Comparison of ENCODE assay signal across 8 cellular contexts in the genomic region with DNA sequence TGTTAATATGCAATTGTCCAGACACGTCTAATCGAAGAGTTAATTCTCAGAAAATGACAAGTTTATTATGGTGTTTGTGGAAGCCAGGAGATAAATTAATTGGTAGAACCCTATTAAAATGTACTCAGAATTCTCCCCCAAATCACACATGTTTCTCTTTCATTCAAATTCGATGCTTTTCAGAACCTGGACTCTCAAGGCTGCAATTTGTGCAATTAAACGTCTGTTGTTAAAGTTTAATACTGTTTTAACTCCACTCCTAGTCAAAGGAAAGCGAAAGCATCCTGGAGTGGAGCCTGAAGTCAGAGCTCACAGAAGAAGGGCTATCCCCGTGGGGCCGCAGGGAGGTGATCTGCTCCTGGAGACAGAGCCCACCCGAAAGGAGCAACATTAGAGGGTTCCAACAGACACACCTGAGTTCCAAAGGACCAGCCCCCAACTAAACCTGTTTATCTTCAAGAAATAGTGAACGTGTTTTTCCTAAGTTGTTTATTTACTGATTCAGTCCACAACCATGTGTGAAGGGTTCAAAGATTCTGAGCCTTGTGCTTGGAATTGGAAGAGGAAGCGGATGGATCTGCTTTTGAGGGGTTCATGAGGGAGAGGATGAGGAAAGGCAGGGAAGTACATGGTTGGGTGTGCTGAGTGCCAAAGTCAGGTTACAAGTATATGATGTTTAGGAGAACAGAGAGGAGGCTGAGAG.
A peak's percentile ranks its signal among the peaks of the same experiment; 100 is the strongest.
DNase-seq lines count a peak whose midpoint lies in the region; ATAC-seq and TF ChIP-seq lines count a peak whose summit lies in the region.

No MANE protein-coding gene starts in this region.

- H4K91ac ChIP-seq in neuronal stem cell (ENCODE audit: low read depth, low read length, poor library complexity): no peak overlapping the region

- peak overlapping the region; percentile 34 for H2BK12ac ChIP-seq in neuronal stem cell (ENCODE audit: low read length)

- H3K23ac ChIP-seq in neuronal stem cell (ENCODE audit: low read depth, low read length, poor library complexity): no peak overlapping the region

- peak overlapping the region; percentile 64 for H3K9ac ChIP-seq in neuronal stem cell (ENCODE audit: low read depth, low read length, poor library complexity)

- H3K36me3 Mint-ChIP-seq in CD8-positive, alpha-beta T cell: no peaks in the 10 kb centered on the region

- H2AK5ac ChIP-seq in neuronal stem cell (ENCODE audit: low read depth, low read length): no peak overlapping the region

- no peak overlapping the region for H2BK15ac ChIP-seq in neuronal stem cell (ENCODE audit: low read length)

- peaks cover 16% of the 10 kb centered on the region for H3K4me1 ChIP-seq in CD8-positive, alpha-beta T cell (ENCODE audit: insufficient read depth, low read length)
- peaks cover 4% of the 10 kb centered on the region; the same call in 1 of the 2 replicates for H3K4me1 ChIP-seq in Panc1 (ENCODE audit: control insufficient read depth, insufficient read depth, low read length)
- peaks cover 10 to 21% (median 14%) of the 10 kb centered on the region in 3 donors for H3K4me1 ChIP-seq in esophagus squamous epithelium
- H3K4me1 ChIP-seq in neuronal stem cell (ENCODE audit: control insufficient read depth in 2 of 2, insufficient read depth in 1 of 2, low read depth in 1 of 2, low read length in 2 of 2): peaks cover 3 to 24% of the 10 kb centered on the region in 2 donors

- H3K36me3 ChIP-seq in CD8-positive, alpha-beta T cell (ENCODE audit: insufficient read depth, low read length): no peaks in the 10 kb centered on the region
- H3K36me3 ChIP-seq in Panc1 (ENCODE audit: control insufficient read depth, insufficient read depth, low read length) (no peaks in the 10 kb centered on the region), esophagus squamous epithelium (no peaks in the 10 kb centered on the region), neuronal stem cell (replicated peaks in 1 of 2; ENCODE audit: control insufficient read depth in 2 of 2, insufficient read depth in 2 of 2, low read length in 2 of 2) (no peaks in the 10 kb centered on the region)

- peaks cover 56% of the 10 kb centered on the region for H3K27me3 Mint-ChIP-seq in CD8-positive, alpha-beta T cell (ENCODE audit: low read depth)

- no peaks in the 10 kb centered on the region for H3K9me3 Mint-ChIP-seq in CD8-positive, alpha-beta T cell

- H3K18ac ChIP-seq in neuronal stem cell (ENCODE audit: low read length): peak overlapping the region; percentile 92

- 22 to 29% methylated on average over 10 of the region's 10 CpGs for WGBS in esophagus squamous epithelium, 2 donors
- no CpG with 5 or more reads among the region's 10 CpGs for WGBS in neuronal stem cell (ENCODE audit: extremely low coverage in 2 of 2, insufficient read length in 2 of 2, insufficient replicate concordance in 1 of 2), 2 donors

- no peaks in the 10 kb centered on the region for H3K9me3 ChIP-seq in CD8-positive, alpha-beta T cell (ENCODE audit: low read length)
- H3K9me3 ChIP-seq in Panc1 (ENCODE audit: control insufficient read depth, insufficient read depth, low read depth, low read length) (no peaks in the 10 kb centered on the region), esophagus squamous epithelium (no peaks in the 10 kb centered on the region), neuronal stem cell (replicated peaks in 1 of 2; ENCODE audit: control insufficient read depth in 2 of 2, insufficient read depth in 1 of 2, low read depth in 1 of 2, low read length in 2 of 2) (no peaks in the 10 kb centered on the region)

- peak overlapping the region; percentile 29 for H2BK120ac ChIP-seq in neuronal stem cell (ENCODE audit: low read depth, low read length)

- peak overlapping the region; percentile 84 for H3K4me3 Mint-ChIP-seq in CD8-positive, alpha-beta T cell

- H3K4me3 ChIP-seq in CD8-positive, alpha-beta T cell (ENCODE audit: low read depth, low read length): peak overlapping the region; percentile 63
- H3K4me3 ChIP-seq in Panc1 (ENCODE audit: low read depth in 2 of 2, low read length in 2 of 2): peak overlapping the region; percentile 35 to 46
- H3K4me3 ChIP-seq in esophagus squamous epithelium: peak overlapping the region; percentile 19 to 65 (median 44)
- H3K4me3 ChIP-seq in neuronal stem cell (ENCODE audit: low read length in 2 of 2): peak overlapping the region in 1 of 2 donors; percentile 61

- H2AFZ ChIP-seq in neuronal stem cell (ENCODE audit: low read length): peak overlapping the region; percentile 99

- no peak for TF ChIP-seq POLR2A in esophagus squamous epithelium (IDR thresholded peaks at IDR 0.05)

- H3K27ac ChIP-seq in CD8-positive, alpha-beta T cell (ENCODE audit: low read depth, low read length): no peak overlapping the region
- H3K27ac ChIP-seq in Panc1 (ENCODE audit: low read length) (no peak overlapping the region), esophagus squamous epithelium (peak overlapping the region in 1 of 4 donors; percentile 16), neuronal stem cell (replicated peaks; ENCODE audit: low read length) (peak overlapping the region; percentile 97)

- ATAC-seq in CD8-positive, alpha-beta T cell: no peak
- ATAC-seq in Panc1: no peak
- no peak for ATAC-seq in GM18861 (IDR thresholded peaks at IDR 0.05; ENCODE audit: unreplicated experiment)
- ATAC-seq in HG02981 (IDR thresholded peaks at IDR 0.05; ENCODE audit: unreplicated experiment): no peak

- no peak overlapping the region for H3K27ac Mint-ChIP-seq in CD8-positive, alpha-beta T cell

- H3K14ac ChIP-seq in neuronal stem cell (ENCODE audit: low read length): no peak overlapping the region

- peak overlapping the region; percentile 83 for H2BK5ac ChIP-seq in neuronal stem cell (ENCODE audit: low read length)

- no peak overlapping the region for H4K8ac ChIP-seq in neuronal stem cell (ENCODE audit: low read depth, low read length)

- H3K79me1 ChIP-seq in neuronal stem cell (ENCODE audit: low read depth, low read length): no peaks in the 10 kb centered on the region

- DNase-seq in CD8-positive, alpha-beta T cell: no peak
- DNase-seq in Panc1 (ENCODE audit: low read depth, low spot score) (no peak), esophagus squamous epithelium (lab: John Stamatoyannopoulos, UW) (no peak), neuronal stem cell (ENCODE audit: low spot score) (no peak), LoVo (ENCODE audit: low spot score) (no peak)
- DNase-seq in activated CD4-positive, CD25-positive, alpha-beta regulatory T cell treated with anti-CD3 and anti-CD28 coated beads, Interleukin-2, amount 50 U/mL, for 72 hours: no peak

- TF ChIP-seq CTCF in CD8-positive, alpha-beta T cell (IDR thresholded peaks at IDR 0.05): no peak
- TF ChIP-seq CTCF in Panc1 (IDR thresholded peaks at IDR 0.05) (no peak), esophagus squamous epithelium (IDR thresholded peaks at IDR 0.05) (no peak)

- POLR2A ChIA-PET in CD8-positive, alpha-beta T cell (lab: Charles Lee): no interaction called here
- POLR2A ChIA-PET in Panc1 (lab: Charles Lee): no interaction called here

- peak overlapping the region; percentile 30 for H3K4ac ChIP-seq in neuronal stem cell (ENCODE audit: low read length)

- BruUV-seq in Panc1 (replicated peaks; lab: Mats Ljungman, UMichigan): no TSS peak

- H3K4me2 ChIP-seq in neuronal stem cell (ENCODE audit: insufficient read depth, low read length, poor library complexity, severe bottlenecking): peak overlapping the region; percentile 59

- CTCF ChIA-PET in CD8-positive, alpha-beta T cell (lab: Charles Lee): no interaction called here
- CTCF ChIA-PET in Panc1 (lab: Charles Lee): no interaction called here

- peaks cover 8% of the 10 kb centered on the region for H3K27me3 ChIP-seq in CD8-positive, alpha-beta T cell (ENCODE audit: insufficient read depth, low read length)
- H3K27me3 ChIP-seq in Panc1 (ENCODE audit: control insufficient read depth, insufficient read depth, low read length) (peaks cover 18% of the 10 kb centered on the region), esophagus squamous epithelium (peaks cover 0 to 44% (median 0%) of the 10 kb centered on the region in 4 donors), neuronal stem cell (ENCODE audit: control insufficient read depth in 3 of 3, insufficient read depth in 3 of 3, low read depth in 1 of 3, low read length in 3 of 3) (peaks cover 0 to 38% (median 0%) of the 10 kb centered on the region in 3 experiments)

- H3K4me1 Mint-ChIP-seq in CD8-positive, alpha-beta T cell (ENCODE audit: low read depth): peaks cover 16% of the 10 kb centered on the region

- in situ Hi-C loops in Panc1 (cut with HindIII; ENCODE audit: low pct_unique_long_range_greater_than_20kb, low sequenced_read_pairs): no loop called here

- intact Hi-C loops in CD8-positive, alpha-beta T cell (cut with DNase I, micrococcal nuclease): loop anchor here in 1 of 2 experiments (2.0 kb wide), 1 partner anchor 355 kb away; no protein-coding TSS in a partner anchor
- intact Hi-C loops in Panc1 (cut with micrococcal nuclease; ENCODE audit: unreplicated experiment) (no loop called here), esophagus squamous epithelium (cut with DNase I) (no loop called here)
